12 cellular contexts compared by ENCODE assay signal in the genomic region with DNA sequence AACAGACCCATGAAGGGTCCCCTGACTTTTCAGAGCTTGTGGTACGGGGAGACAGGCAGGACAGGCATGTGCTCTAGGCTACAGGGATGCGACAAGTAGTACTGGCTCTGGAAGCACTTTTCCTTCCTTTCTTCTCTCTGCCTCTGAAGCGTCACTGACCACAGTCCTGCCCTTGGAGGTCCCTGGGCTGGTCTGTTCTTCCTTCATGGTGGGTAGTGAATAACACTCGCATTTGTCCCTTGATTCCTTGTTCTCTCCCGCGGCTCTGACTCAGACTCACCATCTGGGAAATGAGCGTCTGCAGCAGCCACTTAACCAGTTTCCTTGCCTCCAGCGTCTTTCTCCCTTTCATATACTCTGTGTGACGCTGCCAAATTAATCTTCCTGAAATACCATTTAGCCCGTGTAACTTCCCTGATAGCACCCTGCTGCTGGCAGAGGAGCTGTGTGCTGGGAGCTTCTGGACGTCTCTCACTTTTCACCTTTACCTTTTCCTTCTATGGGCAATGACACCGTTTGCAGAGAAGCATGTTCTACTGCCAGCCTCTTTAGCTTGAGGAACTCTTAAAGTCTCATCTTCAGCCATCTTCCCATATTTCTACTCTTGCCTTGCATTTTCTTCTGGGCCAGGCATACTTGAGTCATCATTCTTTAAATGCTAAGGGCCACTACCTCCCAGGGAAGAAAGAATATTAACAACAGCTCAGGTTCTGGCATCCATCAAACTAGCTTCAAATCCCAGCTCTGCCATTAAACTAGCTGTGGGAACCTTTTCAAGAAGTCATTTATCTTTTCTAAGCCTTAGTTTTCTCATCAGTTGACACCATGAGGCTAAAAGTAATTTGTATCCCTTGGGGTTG. TPM values are rescaled to one million over a fixed set of nuclear protein-coding genes. Genes with fewer than 3 reads are reported as not detected.
DNase-seq lines count a peak whose midpoint lies in the region; ATAC-seq, FAIRE-seq and TF ChIP-seq lines count a peak whose summit lies in the region.
"Had no signal": no experiment of that assay in that cellular context is flagged by ENCODE, and none has a peak within 500 bp of the region (broad histone marks: within the 10 kb centered on the region; RNA-seq: fewer than 3 reads in every experiment).

No MANE protein-coding gene starts in this region.

- H2BK5ac ChIP-seq in mesendoderm (ENCODE audit: low read length), result no peak overlapping the region

- TF ChIP-seq RAD21 in A549 (conservative IDR thresholded peaks at IDR 0.05 in 1 of 2, IDR thresholded peaks at IDR 0.05 in 1 of 2), result no peak

- 37% methylated on average over 12 of the region's 12 CpGs for WGBS in A549 (ENCODE audit: missing lambda C conversion rate)
- WGBS in mesendoderm (ENCODE audit: extremely low coverage, insufficient coverage, low lambda C conversion rate), result no CpG with 5 or more reads among the region's 12 CpGs

- no peak overlapping the region for H3K56ac ChIP-seq in mesendoderm (ENCODE audit: low read length)

- CTCF ChIA-PET in A549 (lab: Yijun Ruan, JAX), result interaction anchor here (0.7 to 1.7 kb wide), 4 partner anchors 64 to 1110 kb away, joined by 3 to 4 read pairs (median 4); no protein-coding TSS in a partner anchor

- H3K9me3 ChIP-seq in A549 (no peaks in the 10 kb centered on the region), MG63 (no peaks in the 10 kb centered on the region)

- H3K27ac Mint-ChIP-seq in activated naive CD4-positive, alpha-beta T cell treated with anti-CD3 and anti-CD28 coated beads, Interleukin-2, amount 50 U/mL, for 72 hours, result no peak overlapping the region
- H3K27ac Mint-ChIP-seq: activated naive CD4-positive, alpha-beta T cell treated with anti-CD3 and anti-CD28 coated beads, Interleukin-2, amount 50 U/mL, for 24 hours; CD8-positive, alpha-beta memory T cell had no signal

- H3K36me3 ChIP-seq in MG63 (no peaks in the 10 kb centered on the region), mesendoderm (ENCODE audit: control insufficient read depth, insufficient read depth, low read length) (no peaks in the 10 kb centered on the region)

- no peak overlapping the region for H4K5ac ChIP-seq in mesendoderm (ENCODE audit: low read length)

- peaks cover 4% of the 10 kb centered on the region; the same call in 1 of the 3 replicates for H3K4me1 ChIP-seq in A549
- H3K4me1 ChIP-seq in mesendoderm (ENCODE audit: control insufficient read depth, low read depth, low read length), result no peaks in the 10 kb centered on the region

- H2AK5ac ChIP-seq in mesendoderm (ENCODE audit: low read length), result no peak overlapping the region

- H3K4ac ChIP-seq in mesendoderm (ENCODE audit: low read depth, low read length), result peak overlapping the region; percentile 23

- H3K27me3 ChIP-seq in MG63, result no peaks in the 10 kb centered on the region
- no peaks in the 10 kb centered on the region for H3K27me3 ChIP-seq in mesendoderm (ENCODE audit: insufficient read depth, low read length, poor library complexity)

- FAIRE-seq in A549 (lab: Jason Lieb, UNC), result no peak

- no peak overlapping the region for H2BK15ac ChIP-seq in mesendoderm (replicated peaks; ENCODE audit: low read depth)

- H3K9ac ChIP-seq in mesendoderm (ENCODE audit: low read length), result no peak overlapping the region

- H2BK120ac ChIP-seq in mesendoderm (ENCODE audit: low read depth, low read length), result no peak overlapping the region

- H3K27ac ChIP-seq in A549 (no peak overlapping the region), mesendoderm (ENCODE audit: low read depth, low read length) (no peak overlapping the region), coronary artery (peak overlapping the region in 1 of 2 donors; percentile 68)
- H3K27ac ChIP-seq: VCaP had no signal

- H3K18ac ChIP-seq in mesendoderm (ENCODE audit: low read length), result no peak overlapping the region

- H3K79me2 ChIP-seq in mesendoderm (ENCODE audit: control insufficient read depth, insufficient read depth, low read length), result no peaks in the 10 kb centered on the region

- no peak overlapping the region for H3K4me3 ChIP-seq in A549
- H3K4me3 ChIP-seq in MG63, result no peak overlapping the region
- no peak overlapping the region for H3K4me3 ChIP-seq in mesendoderm (ENCODE audit: low read length)
- no peak overlapping the region for H3K4me3 ChIP-seq in coronary artery

- POLR2A ChIA-PET in A549 (lab: Yijun Ruan, JAX), result no interaction called here

- H3K23ac ChIP-seq in mesendoderm (ENCODE audit: low read length), result no peak overlapping the region

- peak; percentile 30 to 36; a peak in 4 of 6 replicates for ATAC-seq in A549
- no peak for ATAC-seq in GM18861 (IDR thresholded peaks at IDR 0.05; ENCODE audit: unreplicated experiment)
- ATAC-seq in GM21576 (IDR thresholded peaks at IDR 0.05; ENCODE audit: unreplicated experiment), result no peak
- no peak for ATAC-seq in activated naive CD4-positive, alpha-beta T cell treated with anti-CD3 and anti-CD28 coated beads, Interleukin-2, amount 50 U/mL, for 72 hours

- DNase-seq in A549 (ENCODE audit: low read depth in 1 of 2, low spot score in 1 of 2), result peak in 1 of 2 experiments; percentile 7
- peak; percentile 69 for DNase-seq in MG63
- DNase-seq in epidermal melanocyte (ENCODE audit: insufficient read length, low spot score), result peak; percentile 66
- peak; percentile 53 for DNase-seq in mesendoderm
- no peak for DNase-seq in activated naive CD4-positive, alpha-beta T cell treated with anti-CD3 and anti-CD28 coated beads, Interleukin-2, amount 50 U/mL, for 72 hours (ENCODE audit: low spot score in 2 of 2)
- no peak for DNase-seq in coronary artery (ENCODE audit: low spot score)
- DNase-seq: CD8-positive, alpha-beta memory T cell; NCI-H2107 had no signal

- H4K8ac ChIP-seq in mesendoderm (ENCODE audit: low read depth, low read length), result no peak overlapping the region

- H3K36me3 Mint-ChIP-seq in activated naive CD4-positive, alpha-beta T cell treated with anti-CD3 and anti-CD28 coated beads, Interleukin-2, amount 50 U/mL, for 72 hours, result no peaks in the 10 kb centered on the region
- H3K36me3 Mint-ChIP-seq: activated naive CD4-positive, alpha-beta T cell treated with anti-CD3 and anti-CD28 coated beads, Interleukin-2, amount 50 U/mL, for 24 hours; CD8-positive, alpha-beta memory T cell had no signal

- H3K9me3 Mint-ChIP-seq in activated naive CD4-positive, alpha-beta T cell treated with anti-CD3 and anti-CD28 coated beads, Interleukin-2, amount 50 U/mL, for 72 hours, result no peaks in the 10 kb centered on the region
- H3K9me3 Mint-ChIP-seq: activated naive CD4-positive, alpha-beta T cell treated with anti-CD3 and anti-CD28 coated beads, Interleukin-2, amount 50 U/mL, for 24 hours; CD8-positive, alpha-beta memory T cell had no signal

- H3K4me2 ChIP-seq in A549 (no peak overlapping the region), mesendoderm (ENCODE audit: low read length) (no peak overlapping the region)

- TF ChIP-seq CTCF in A549 (IDR thresholded peaks at IDR 0.05) (no peak), coronary artery (IDR thresholded peaks at IDR 0.05) (no peak)

- no peak for TF ChIP-seq EP300 in A549 (IDR thresholded peaks at IDR 0.05)

- no peaks in the 10 kb centered on the region for H3K79me1 ChIP-seq in mesendoderm (ENCODE audit: low read length)

- TF ChIP-seq POLR2A in A549 (IDR thresholded peaks at IDR 0.05; ENCODE audit: low read length), result no peak

TF ChIP-seq in A549, 52 proteins besides CTCF, POLR2A, EP300 and RAD21:
- TF ChIP-seq, protein P1, sequence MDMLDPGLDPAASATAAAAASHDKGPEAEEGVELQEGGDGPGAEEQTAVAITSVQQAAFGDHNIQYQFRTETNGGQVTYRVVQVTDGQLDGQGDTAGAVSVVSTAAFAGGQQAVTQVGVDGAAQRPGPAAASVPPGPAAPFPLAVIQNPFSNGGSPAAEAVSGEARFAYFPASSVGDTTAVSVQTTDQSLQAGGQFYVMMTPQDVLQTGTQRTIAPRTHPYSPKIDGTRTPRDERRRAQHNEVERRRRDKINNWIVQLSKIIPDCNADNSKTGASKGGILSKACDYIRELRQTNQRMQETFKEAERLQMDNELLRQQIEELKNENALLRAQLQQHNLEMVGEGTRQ (IDR thresholded peaks at IDR 0.05), result no peak
- no peak for TF ChIP-seq RNF2 (IDR thresholded peaks at IDR 0.05; ENCODE audit: borderline replicate concordance, low read depth)
- TF ChIP-seq FOXS1 (CRISPR knock-in tag; IDR thresholded peaks at IDR 0.05), result no peak
- no peak for TF ChIP-seq JUN (IDR thresholded peaks at IDR 0.05)
- no peak for TF ChIP-seq KDM1A (IDR thresholded peaks at IDR 0.05; ENCODE audit: low read depth)
- TF ChIP-seq, protein P2, sequence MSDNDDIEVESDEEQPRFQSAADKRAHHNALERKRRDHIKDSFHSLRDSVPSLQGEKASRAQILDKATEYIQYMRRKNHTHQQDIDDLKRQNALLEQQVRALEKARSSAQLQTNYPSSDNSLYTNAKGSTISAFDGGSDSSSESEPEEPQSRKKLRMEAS (IDR thresholded peaks at IDR 0.05), result no peak
- TF ChIP-seq BHLHE40 (IDR thresholded peaks at IDR 0.05; ENCODE audit: low read depth, low read length), result no peak
- no peak for TF ChIP-seq SREBF2 (IDR thresholded peaks at IDR 0.05)
- TF ChIP-seq PHF8 (IDR thresholded peaks at IDR 0.05; ENCODE audit: borderline replicate concordance, low read depth), result no peak
- no peak for TF ChIP-seq JUNB (IDR thresholded peaks at IDR 0.05)
- TF ChIP-seq RCOR1 (IDR thresholded peaks at IDR 0.05; ENCODE audit: low read depth, low read length), result no peak

RNA-seq across cellular contexts. Expression of gene TMEM45A, which starts 33.6 kb away (rescaled TPM):
- 7.0 and 8.1 TPM in 2 replicates for polyA plus RNA-seq in A549 (2011; rRNA removed)
- 0.47 and 0.73 TPM in 2 replicates for polyA plus RNA-seq in A549 (2012; cell fraction: cytosol; rRNA removed)
- polyA plus RNA-seq in A549 (2012; cell fraction: nucleus; rRNA removed), result 0.22 and 0.56 TPM in 2 replicates
- 3.3 to 5.2 TPM (median 4.6 TPM) in 3 replicates for polyA plus RNA-seq in A549 (2017; fragmentation: RNase III; extraction: RNeasy Plus Mini Kit Qiagen cat#74134 plus additional on column Dnase treatment)
- 2.0 and 2.4 TPM in 2 replicates for polyA minus RNA-seq in A549 (2011; rRNA and poly(A)+ RNA removed)
- 57.0 and 70.5 TPM in 2 replicates for total RNA-seq in MG63 (2014; rRNA removed; shearing (Covaris generic); ENCODE audit: low replicate concordance)
- polyA plus RNA-seq in mesendoderm (2013, experiment 1 of 2), result 7.3 TPM
- 8.5 TPM for polyA plus RNA-seq in mesendoderm (2013, experiment 2 of 2)
- 1 to 10 TPM in 1 of 2 donors, under 1 TPM in 1; 0.36 to 6.6 TPM for total RNA-seq in activated naive CD4-positive, alpha-beta T cell treated with anti-CD3 and anti-CD28 coated beads, Interleukin-2, amount 50 U/mL, for 72 hours
- polyA plus RNA-seq: CD8-positive, alpha-beta memory T cell had no signal

Comparison
In these comparisons a context has a peak if more than half of its experiments do, and no peak if none do; other contexts are left out.
1. ATAC-seq: peak in A549 (2 of 2); none in GM18861 (single experiment), GM21576 (single experiment) and activated naive CD4-positive, alpha-beta T cell treated with anti-CD3 and anti-CD28 coated beads, Interleukin-2, amount 50 U/mL, for 72 hours (0 of 2).
2. DNase-seq: peak in MG63 (single experiment), epidermal melanocyte (single experiment) and mesendoderm (single experiment); none in activated naive CD4-positive, alpha-beta T cell treated with anti-CD3 and anti-CD28 coated beads, Interleukin-2, amount 50 U/mL, for 72 hours (0 of 2) and coronary artery (single experiment).